ENCODE assay signal across 9 cellular contexts in genomic region chr16:50154369-50154947, GRCh38. TPM values are rescaled to one million over a fixed set of nuclear protein-coding genes. Genes with fewer than 3 reads are reported as not detected.
DNase-seq lines count a peak whose midpoint lies in the region; ATAC-seq and FAIRE-seq lines count a peak whose summit lies in the region.
"Had no signal": no experiment of that assay in that cellular context is flagged by ENCODE, and none has a peak within 500 bp of the region (broad histone marks: within the 10 kb centered on the region; RNA-seq: fewer than 3 reads in every experiment).

No MANE protein-coding gene starts in this region.

- no peaks in the 10 kb centered on the region for H3K36me3 ChIP-seq in iPS DF 6.9 (ENCODE audit: control insufficient read depth, insufficient read depth, low read length)

- DNase-seq in activated T-cell treated with anti-CD3 and anti-CD28 coated beads, Interleukin-2, amount 50 U/mL, for 4 hours = no peak
- DNase-seq in activated T-cell treated with anti-CD3 and anti-CD28 coated beads for 4 hours (no peak), iPS DF 6.9 (ENCODE audit: low read depth, low spot score) (no peak), sciatic nerve (ENCODE audit: low spot score) (no peak), GM19239 (ENCODE audit: insufficient read length, low spot score) (no peak)

- intact Hi-C loops in sciatic nerve (cut with DNase I) = no loop called here

- peaks cover 3% of the 10 kb centered on the region; the same call in 1 of the 2 replicates for H3K4me1 ChIP-seq in iPS DF 6.9 (ENCODE audit: control insufficient read depth, insufficient read depth, low read length)

- no CpG with 5 or more reads among the region's 12 CpGs for WGBS in iPS DF 6.9 (ENCODE audit: insufficient coverage, insufficient read length)

- FAIRE-seq in GM19239 (lab: Jason Lieb, UNC) = no peak
- FAIRE-seq: GM18507 had no signal

- no peak overlapping the region for H3K27ac ChIP-seq in iPS DF 6.9 (ENCODE audit: low read length)

- H3K9me3 ChIP-seq in iPS DF 6.9 (ENCODE audit: control insufficient read depth, insufficient read depth, low read length) = no peaks in the 10 kb centered on the region

- no peaks in the 10 kb centered on the region for H3K9me3 Mint-ChIP-seq in activated T-cell treated with anti-CD3 and anti-CD28 coated beads, Interleukin-2, amount 50 U/mL, for 4 hours
- no peaks in the 10 kb centered on the region for H3K9me3 Mint-ChIP-seq in activated T-helper 17 cell treated with anti-CD3 and anti-CD28 coated beads, Interleukin-2, amount 50 U/mL, for 72 hours

- peaks cover 46% of the 10 kb centered on the region for H3K4me1 Mint-ChIP-seq in activated T-cell treated with anti-CD3 and anti-CD28 coated beads, Interleukin-2, amount 50 U/mL, for 4 hours (ENCODE audit: low read depth)
- peaks cover 27% of the 10 kb centered on the region for H3K4me1 Mint-ChIP-seq in activated T-helper 17 cell treated with anti-CD3 and anti-CD28 coated beads, Interleukin-2, amount 50 U/mL, for 72 hours

- no peaks in the 10 kb centered on the region for H3K27me3 Mint-ChIP-seq in activated T-cell treated with anti-CD3 and anti-CD28 coated beads, Interleukin-2, amount 50 U/mL, for 4 hours (ENCODE audit: low read depth)
- no peaks in the 10 kb centered on the region for H3K27me3 Mint-ChIP-seq in activated T-helper 17 cell treated with anti-CD3 and anti-CD28 coated beads, Interleukin-2, amount 50 U/mL, for 72 hours

- peak overlapping the region; percentile 85 for H3K4me3 ChIP-seq in iPS DF 6.9 (ENCODE audit: low read length)

- no peak for ATAC-seq in activated T-cell treated with anti-CD3 and anti-CD28 coated beads, Interleukin-2, amount 50 U/mL, for 4 hours
- no peak for ATAC-seq in activated T-helper 17 cell treated with anti-CD3 and anti-CD28 coated beads, Interleukin-2, amount 50 U/mL, for 72 hours (replicated peaks)
- ATAC-seq in sciatic nerve = peak; percentile 4
- no peak for ATAC-seq in GM18870 (IDR thresholded peaks at IDR 0.05; ENCODE audit: unreplicated experiment)
- ATAC-seq in esophagus mucosa = no peak

- no peaks in the 10 kb centered on the region for H3K27me3 ChIP-seq in iPS DF 6.9 (ENCODE audit: control insufficient read depth, insufficient read depth, low read length)

- H3K4me3 Mint-ChIP-seq in activated T-cell treated with anti-CD3 and anti-CD28 coated beads, Interleukin-2, amount 50 U/mL, for 4 hours = peak overlapping the region; percentile 79
- H3K4me3 Mint-ChIP-seq in activated T-helper 17 cell treated with anti-CD3 and anti-CD28 coated beads, Interleukin-2, amount 50 U/mL, for 72 hours = peak overlapping the region; percentile 88

- H3K27ac Mint-ChIP-seq in activated T-helper 17 cell treated with anti-CD3 and anti-CD28 coated beads, Interleukin-2, amount 50 U/mL, for 72 hours = peak overlapping the region; percentile 80

- H3K36me3 Mint-ChIP-seq in activated T-cell treated with anti-CD3 and anti-CD28 coated beads, Interleukin-2, amount 50 U/mL, for 4 hours (ENCODE audit: insufficient read depth) = peaks cover 7% of the 10 kb centered on the region
- peaks cover 31% of the 10 kb centered on the region for H3K36me3 Mint-ChIP-seq in activated T-helper 17 cell treated with anti-CD3 and anti-CD28 coated beads, Interleukin-2, amount 50 U/mL, for 72 hours (ENCODE audit: low read depth)

RNA-seq across cellular contexts. Expression of gene TENT4B, which starts 1.4 kb away (rescaled TPM):
- 10 to 100 TPM; 26.0 to 28.7 (median 27.8) TPM for total RNA-seq in activated T-cell treated with anti-CD3 and anti-CD28 coated beads, Interleukin-2, amount 50 U/mL, for 4 hours
- 10 to 100 TPM; 16.3 to 31.5 TPM for total RNA-seq in activated T-helper 17 cell treated with anti-CD3 and anti-CD28 coated beads, Interleukin-2, amount 50 U/mL, for 72 hours
- total RNA-seq in sciatic nerve (12.5 TPM), esophagus mucosa (6.7 TPM)
